In the genomic region with DNA sequence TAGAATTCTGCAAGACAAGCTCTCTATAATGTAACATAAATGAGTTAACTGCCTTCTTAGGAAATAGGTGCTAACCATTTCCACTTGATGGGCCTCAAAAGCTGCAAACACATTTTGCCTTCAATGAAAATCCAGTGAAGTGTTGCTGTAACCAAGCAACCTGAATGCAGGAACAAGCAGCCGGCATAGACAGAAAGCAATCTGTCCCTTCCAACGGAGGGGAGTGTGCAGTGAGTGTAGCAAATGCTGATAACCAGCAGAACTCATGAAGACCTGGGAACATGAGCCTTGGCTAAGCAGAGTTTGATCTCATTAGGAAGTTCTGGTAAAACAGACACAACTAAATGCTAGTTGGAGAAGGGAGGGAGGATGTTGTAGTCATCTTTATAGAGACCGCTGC, we compare ENCODE assay signal across 12 cellular contexts.
DNase-seq lines count a peak whose midpoint lies in the region; ATAC-seq and TF ChIP-seq lines count a peak whose summit lies in the region.
"Had no signal": no experiment of that assay in that cellular context is flagged by ENCODE, and none has a peak within 500 bp of the region (broad histone marks: within the 10 kb centered on the region; RNA-seq: fewer than 3 reads in every experiment).

No MANE protein-coding gene starts in this region.

- no peak for TF ChIP-seq CTCF in upper lobe of left lung (IDR thresholded peaks at IDR 0.05)

- TF ChIP-seq EP300 in upper lobe of left lung (IDR thresholded peaks at IDR 0.05): no peak

- ATAC-seq in upper lobe of left lung (ENCODE audit: low FRiP score in 2 of 2) (no peak), HG02981 (IDR thresholded peaks at IDR 0.05; ENCODE audit: unreplicated experiment) (no peak), HG02642 (IDR thresholded peaks at IDR 0.05; ENCODE audit: poor library complexity, unreplicated experiment) (no peak)

- H3K36me3 ChIP-seq in upper lobe of left lung: no peaks in the 10 kb centered on the region

- no peaks in the 10 kb centered on the region for H3K4me1 ChIP-seq in upper lobe of left lung

- H3K4me3 ChIP-seq in upper lobe of left lung: no peak overlapping the region

- no peak for TF ChIP-seq POLR2A in upper lobe of left lung (IDR thresholded peaks at IDR 0.05)

- 80 to 81% methylated on average over 3 of the region's 3 CpGs for WGBS in upper lobe of left lung, 2 donors

- peak; percentile 84 for DNase-seq in Ammon's horn (ENCODE audit: low spot score)
- DNase-seq in NCI-H1092 treated with DMSO at 0.1 percent for 48 hours (lab: John Stamatoyannopoulos, UW): peak; percentile 84
- DNase-seq in NCI-H446 treated with DMSO at 0.1 percent for 48 hours (lab: John Stamatoyannopoulos, UW): peak; percentile 6
- DNase-seq in medulla oblongata (ENCODE audit: extremely low spot score): peak; percentile 32
- no peak for DNase-seq in NCI-H187 treated with DMSO at 0.1 percent for 48 hours (lab: John Stamatoyannopoulos, UW)
- DNase-seq in upper lobe of left lung: no peak
- DNase-seq: ACHN, activated gamma-delta T cell, COR-L47 had no signal

- H3K27ac ChIP-seq in upper lobe of left lung: no peak overlapping the region
- H3K27ac ChIP-seq: VCaP had no signal

- no peaks in the 10 kb centered on the region for H3K27me3 ChIP-seq in upper lobe of left lung

- H3K9me3 ChIP-seq in upper lobe of left lung: no peaks in the 10 kb centered on the region

Comparison
In these comparisons a context has a peak if more than half of its experiments do, and no peak if none do; other contexts are left out.
1. DNase-seq: peak in Ammon's horn (single experiment), NCI-H1092 treated with DMSO at 0.1 percent for 48 hours (single experiment), NCI-H446 treated with DMSO at 0.1 percent for 48 hours (single experiment) and medulla oblongata (single experiment); none in NCI-H187 treated with DMSO at 0.1 percent for 48 hours (single experiment) and upper lobe of left lung (0 of 2).